15 cellular contexts compared by ENCODE assay signal in genomic region chr9:71692337-71692736, GRCh38.
A peak's percentile ranks its signal among the peaks of the same experiment; 100 is the strongest.
DNase-seq lines count a peak whose midpoint lies in the region; ATAC-seq, FAIRE-seq and TF ChIP-seq lines count a peak whose summit lies in the region.
"Had no signal": no experiment of that assay in that cellular context is flagged by ENCODE, and none has a peak within 500 bp of the region (broad histone marks: within the 10 kb centered on the region; RNA-seq: fewer than 3 reads in every experiment).

No MANE protein-coding gene starts in this region.

- ATAC-seq in Right ventricle myocardium inferior (peak; percentile 72), K562 (no peak), left lung (peak; percentile 65), upper lobe of right lung (peak; percentile 70), HG03565 (IDR thresholded peaks at IDR 0.05; ENCODE audit: unreplicated experiment) (no peak)

- no peaks in the 10 kb centered on the region for H3K9me1 ChIP-seq in K562 (ENCODE audit: control insufficient read depth, insufficient read depth, low read length)

- TF ChIP-seq POLR2A in K562 (conservative IDR thresholded peaks at IDR 0.05) = no peak

- H3K27me3 ChIP-seq in left ventricle myocardium inferior (ENCODE audit: low read depth) (no peaks in the 10 kb centered on the region), K562 (ENCODE audit: control insufficient read depth in 2 of 2, insufficient read depth in 2 of 2, low read length in 2 of 2) (no peaks in the 10 kb centered on the region), left lung (no peaks in the 10 kb centered on the region), upper lobe of right lung (no peaks in the 10 kb centered on the region), small intestine (ENCODE audit: control insufficient read depth in 2 of 2, insufficient read depth in 2 of 2, low read length in 2 of 2) (no peaks in the 10 kb centered on the region)

- no peak overlapping the region for H3K4me2 ChIP-seq in K562 (ENCODE audit: insufficient read depth, low read length)

- H4K20me1 ChIP-seq in K562 (replicated peaks; ENCODE audit: control insufficient read depth, insufficient read depth, low read length) = no peaks in the 10 kb centered on the region

- no peaks in the 10 kb centered on the region for H3K4me1 ChIP-seq in left ventricle myocardium inferior
- no peaks in the 10 kb centered on the region; a peak in 1 of 5 replicates for H3K4me1 ChIP-seq in K562 (replicated peaks in 1 of 2; ENCODE audit: control insufficient read depth in 2 of 2, insufficient read depth in 2 of 2, low read length in 2 of 2)
- peaks cover 0 to 35% of the 10 kb centered on the region in 2 donors for H3K4me1 ChIP-seq in left lung
- H3K4me1 ChIP-seq in upper lobe of right lung = no peaks in the 10 kb centered on the region
- H3K4me1 ChIP-seq in small intestine (ENCODE audit: control insufficient read depth in 2 of 2, insufficient read depth in 1 of 2, low read depth in 1 of 2, low read length in 1 of 2) = no peaks in the 10 kb centered on the region

- H3K79me2 ChIP-seq in K562 (ENCODE audit: control insufficient read depth, insufficient read depth, low read length) = no peaks in the 10 kb centered on the region

- no peak overlapping the region for H3K27ac ChIP-seq in left ventricle myocardium inferior (replicated peaks)
- H3K27ac ChIP-seq in K562 (ENCODE audit: extremely low read depth, low read depth, low read length) = no peak overlapping the region
- peak overlapping the region in 1 of 2 donors; percentile 70 for H3K27ac ChIP-seq in left lung
- H3K27ac ChIP-seq in upper lobe of right lung = no peak overlapping the region
- H3K27ac ChIP-seq in small intestine (ENCODE audit: low read depth in 1 of 2, low read length in 1 of 2) = no peak overlapping the region

- no peak for TF ChIP-seq RAD21 in K562 (CRISPR knock-in tag; conservative IDR thresholded peaks at IDR 0.05 in 1 of 2, IDR thresholded peaks at IDR 0.05 in 1 of 2)

- TF ChIP-seq CTCF in left ventricle myocardium inferior (IDR thresholded peaks at IDR 0.05; ENCODE audit: borderline replicate concordance) (no peak), K562 (IDR thresholded peaks at IDR 0.05 in 2 of 3, conservative IDR thresholded peaks at IDR 0.05 in 1 of 3; ENCODE audit: insufficient read depth in 2 of 3, low read depth in 1 of 3, low read length in 3 of 3) (no peak), left lung (IDR thresholded peaks at IDR 0.05) (no peak), upper lobe of right lung (IDR thresholded peaks at IDR 0.05) (no peak)

- no peak overlapping the region for H3K9ac ChIP-seq in K562 (ENCODE audit: insufficient read depth in 1 of 2, low read depth in 2 of 2, low read length in 2 of 2)

- in situ Hi-C loops in K562 (cut with MboI) = no loop called here

- no peak for TF ChIP-seq EP300 in K562 (IDR thresholded peaks at IDR 0.05; ENCODE audit: low read length)

- no peak for FAIRE-seq in K562 (lab: Jason Lieb, UNC)
- FAIRE-seq in small intestine (lab: Jason Lieb, UNC) = no peak
- FAIRE-seq: GM19239 had no signal

- H2AFZ ChIP-seq in K562 (ENCODE audit: low read depth, low read length) = no peak overlapping the region

- 71% methylated on average over 1 of the region's 1 CpG for WGBS in K562 (ENCODE audit: insufficient coverage, low coverage, missing lambda C conversion rate)
- WGBS in small intestine, 3 donors = 37 to 61% (median 58%) methylated on average over 1 of the region's 1 CpG

- H3K36me3 ChIP-seq in left ventricle myocardium inferior = peaks cover 56% of the 10 kb centered on the region
- peaks cover 18% of the 10 kb centered on the region; the same call in 2 of the 3 replicates for H3K36me3 ChIP-seq in K562 (ENCODE audit: control insufficient read depth, insufficient read depth, low read length)
- peaks cover 0 to 94% of the 10 kb centered on the region in 2 donors for H3K36me3 ChIP-seq in left lung
- peaks cover 93% of the 10 kb centered on the region for H3K36me3 ChIP-seq in upper lobe of right lung
- H3K36me3 ChIP-seq in small intestine (ENCODE audit: control insufficient read depth in 2 of 2, insufficient read depth in 2 of 2, low read length in 2 of 2) = peaks cover 16 to 21% of the 10 kb centered on the region in 2 donors

- H3K4me3 ChIP-seq in left ventricle myocardium inferior = no peak overlapping the region
- H3K4me3 ChIP-seq in K562 = no peak overlapping the region
- H3K4me3 ChIP-seq in left lung = no peak overlapping the region
- H3K4me3 ChIP-seq in upper lobe of right lung = no peak overlapping the region
- no peak overlapping the region for H3K4me3 ChIP-seq in small intestine (ENCODE audit: low read depth in 1 of 2, low read length in 2 of 2)

- POLR2A ChIA-PET in K562 (lab: Yijun Ruan, JAX) = no interaction called here

- H3K9me3 ChIP-seq in left ventricle myocardium inferior (replicated peaks) (no peaks in the 10 kb centered on the region), K562 (replicated peaks; ENCODE audit: control insufficient read depth, insufficient read depth, low read depth, low read length) (no peaks in the 10 kb centered on the region), left lung (no peaks in the 10 kb centered on the region), upper lobe of right lung (no peaks in the 10 kb centered on the region), small intestine (ENCODE audit: control insufficient read depth, low read depth) (no peaks in the 10 kb centered on the region)

- intact Hi-C loops in Right ventricle myocardium inferior (cut with DNase I) (no loop called here), left ventricle myocardium inferior (cut with micrococcal nuclease) (no loop called here), K562 (cut with micrococcal nuclease) (no loop called here), left lung (cut with DNase I) (no loop called here), upper lobe of right lung (cut with DNase I) (loop anchor here (10.0 kb wide), 1 partner anchor 88 kb away; no protein-coding TSS in a partner anchor), posterior vena cava (cut with DNase I) (no loop called here)

- CTCF ChIA-PET in K562 (lab: Yijun Ruan, JAX; ENCODE audit: low intra/inter-chr PET ratio) = no interaction called here

- DNase-seq in Right ventricle myocardium inferior (ENCODE audit: missing footprints) (no peak), left ventricle myocardium inferior (no peak), K562 (ENCODE audit: extremely low read depth in 1 of 4, low spot score in 3 of 4) (no peak), left lung (peak in 1 of 2 donors; percentile 53), upper lobe of right lung (no peak), small intestine (no peak), posterior vena cava (ENCODE audit: low spot score) (no peak)
- DNase-seq: activated CD4-positive, alpha-beta T cell treated with anti-CD3 and anti-CD28 coated beads, Interleukin-2, amount 50 U/mL, for 1 hour; activated naive CD8-positive, alpha-beta T cell treated with anti-CD3 and anti-CD28 coated beads, Interleukin-2, amount 10 ng/mL, durations not matched to agents 7 days and 5 days; C1 segment of cervical spinal cord; MM.1S; NCI-H526; stimulated activated CD4-positive, alpha-beta T cell treated with anti-CD3 and anti-CD28 coated beads, Interleukin-4, amount 100 ng/mL, for 4 hours had no signal

- no TSS peak for BruUV-seq in K562 (replicated peaks; lab: Mats Ljungman, UMichigan)

TF ChIP-seq in K562, 482 proteins besides CTCF, POLR2A, EP300 and RAD21 (continues in another document):
- TF ChIP-seq MAFK (IDR thresholded peaks at IDR 0.05; ENCODE audit: low read length) (peak; percentile 34; the same call in 1 of the 2 replicates), ZNF347 (CRISPR knock-in tag; IDR thresholded peaks at IDR 0.05; ENCODE audit: low read depth) (no peak), PBX2 (CRISPR knock-in tag; IDR thresholded peaks at IDR 0.05; ENCODE audit: low read depth) (no peak), PBX2 (tag; conservative IDR thresholded peaks at IDR 0.05; ENCODE audit: low read depth) (no peak), ATF4 (CRISPR knock-in tag; IDR thresholded peaks at IDR 0.05) (no peak)

Comparison
In these comparisons a context has a peak if more than half of its experiments do, and no peak if none do; other contexts are left out.
1. ATAC-seq: peak in Right ventricle myocardium inferior (single experiment), left lung (single experiment) and upper lobe of right lung (single experiment); none in K562 (single experiment) and HG03565 (single experiment).